33 cellular contexts compared by ENCODE assay signal in the genomic region with DNA sequence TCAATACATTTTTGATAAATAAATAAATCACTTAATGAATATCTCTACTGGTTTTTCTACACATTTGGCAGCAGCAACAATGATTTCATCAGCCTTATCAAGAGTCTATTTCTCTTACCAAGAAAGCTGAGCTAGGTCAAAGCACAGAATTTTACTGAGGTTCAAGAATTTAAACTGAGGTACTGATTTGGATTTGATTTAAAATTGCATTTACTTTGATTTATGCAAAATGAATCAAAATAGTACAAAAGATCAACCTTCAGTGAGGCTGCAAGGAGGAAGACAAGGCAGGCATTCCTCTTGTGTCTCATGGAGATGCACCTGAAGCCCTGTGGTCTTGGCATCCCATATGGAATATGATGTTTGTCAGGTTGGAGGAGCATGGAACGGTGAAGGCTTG.
"Had no signal": no experiment of that assay in that cellular context is flagged by ENCODE, and none has a peak within 500 bp of the region (broad histone marks: within the 10 kb centered on the region; RNA-seq: fewer than 3 reads in every experiment).

No MANE protein-coding gene starts in this region.

- H3K27ac ChIP-seq: adrenal gland, ascending aorta, body of pancreas, brain microvascular endothelial cell, breast epithelium, cardiac muscle cell had no signal

- DNase-seq: activated effector memory CD4-positive, alpha-beta T cell treated with anti-CD3 and anti-CD28 coated beads, Interleukin-2, amount 50 U/mL, for 16 hours; activated effector memory CD4-positive, alpha-beta T cell treated with Interleukin-2 at 50 U/mL for 16 hours; activated gamma-delta T cell; activated gamma-delta T cell treated with Interleukin-2 at 50 U/mL for 16 hours; activated naive CD4-positive, alpha-beta T cell; activated naive CD4-positive, alpha-beta T cell treated with anti-CD3 and anti-CD28 coated beads for 36 hours; activated naive CD4-positive, alpha-beta T cell treated with anti-CD3 and anti-CD28 coated beads, Interleukin-2, amount 10 ng/mL, durations not matched to agents 7 days and 5 days; activated naive CD4-positive, alpha-beta T cell treated with anti-CD3 and anti-CD28 coated beads, Interleukin-2, amount 50 U/mL, for 16 hours; activated naive CD4-positive, alpha-beta T cell treated with Interleukin-2 at 50 U/mL for 16 hours; activated naive CD8-positive, alpha-beta T cell treated with anti-CD3 and anti-CD28 coated beads for 36 hours; activated naive CD8-positive, alpha-beta T cell treated with anti-CD3 and anti-CD28 coated beads, Interleukin-2, amount 10 ng/mL, durations not matched to agents 7 days and 5 days; activated naive CD8-positive, alpha-beta T cell treated with anti-CD3 and anti-CD28 coated beads, Interleukin-2, amount 50 U/mL, for 24 hours; activated T-cell treated with anti-CD3 and anti-CD28 coated beads, Interleukin-2, amount 50 U/mL, for 1 hour; activated T-cell treated with anti-CD3 and anti-CD28 coated beads, Interleukin-2, amount 50 U/mL, for 24 hours; activated T-cell treated with anti-CD3 and anti-CD28 coated beads, Interleukin-2, amount 50 U/mL, for 4 hours; activated T-cell treated with anti-CD3 and anti-CD28 coated beads, Interleukin-2, amount 50 U/mL, for 48 hours; activated T-cell treated with anti-CD3 and anti-CD28 coated beads, Interleukin-2, amount 50 U/mL, for 72 hours; adrenal gland; amniotic stem cell; amygdala; anterior cingulate cortex; body of pancreas; brain microvascular endothelial cell; caudate nucleus; central memory CD4-positive, alpha-beta T cell; cerebellar nuclear complex had no signal

- H3K9me3 ChIP-seq: adrenal gland, ascending aorta, body of pancreas, breast epithelium had no signal

- ATAC-seq: activated naive CD4-positive, alpha-beta T cell treated with anti-CD3 and anti-CD28 coated beads, Interleukin-2, amount 50 U/mL, for 72 hours; activated naive CD8-positive, alpha-beta T cell treated with anti-CD3 and anti-CD28 coated beads, Interleukin-2, amount 50 U/mL, for 24 hours; activated T-cell treated with anti-CD3 and anti-CD28 coated beads, Interleukin-2, amount 50 U/mL, for 4 hours; activated T-cell treated with anti-CD3 and anti-CD28 coated beads, Interleukin-2, amount 50 U/mL, for 72 hours; activated T-helper 17 cell treated with anti-CD3 and anti-CD28 coated beads, Interleukin-2, amount 50 U/mL, for 72 hours; body of pancreas had no signal

- FAIRE-seq: astrocyte, bronchial epithelial cell had no signal

- H3K4me1 ChIP-seq: adrenal gland, ascending aorta, body of pancreas, breast epithelium had no signal

- H3K4me3 ChIP-seq: adrenal gland, ascending aorta, body of pancreas, breast epithelium, cardiac muscle cell had no signal

- H3K27me3 ChIP-seq: adrenal gland, ascending aorta, body of pancreas, brain microvascular endothelial cell, breast epithelium, cardiac muscle cell had no signal

- H3K36me3 ChIP-seq: adrenal gland, ascending aorta, brain microvascular endothelial cell, breast epithelium, cardiac muscle cell had no signal
